Comparison of ENCODE assay signal across 1 cellular context in the genomic region with DNA sequence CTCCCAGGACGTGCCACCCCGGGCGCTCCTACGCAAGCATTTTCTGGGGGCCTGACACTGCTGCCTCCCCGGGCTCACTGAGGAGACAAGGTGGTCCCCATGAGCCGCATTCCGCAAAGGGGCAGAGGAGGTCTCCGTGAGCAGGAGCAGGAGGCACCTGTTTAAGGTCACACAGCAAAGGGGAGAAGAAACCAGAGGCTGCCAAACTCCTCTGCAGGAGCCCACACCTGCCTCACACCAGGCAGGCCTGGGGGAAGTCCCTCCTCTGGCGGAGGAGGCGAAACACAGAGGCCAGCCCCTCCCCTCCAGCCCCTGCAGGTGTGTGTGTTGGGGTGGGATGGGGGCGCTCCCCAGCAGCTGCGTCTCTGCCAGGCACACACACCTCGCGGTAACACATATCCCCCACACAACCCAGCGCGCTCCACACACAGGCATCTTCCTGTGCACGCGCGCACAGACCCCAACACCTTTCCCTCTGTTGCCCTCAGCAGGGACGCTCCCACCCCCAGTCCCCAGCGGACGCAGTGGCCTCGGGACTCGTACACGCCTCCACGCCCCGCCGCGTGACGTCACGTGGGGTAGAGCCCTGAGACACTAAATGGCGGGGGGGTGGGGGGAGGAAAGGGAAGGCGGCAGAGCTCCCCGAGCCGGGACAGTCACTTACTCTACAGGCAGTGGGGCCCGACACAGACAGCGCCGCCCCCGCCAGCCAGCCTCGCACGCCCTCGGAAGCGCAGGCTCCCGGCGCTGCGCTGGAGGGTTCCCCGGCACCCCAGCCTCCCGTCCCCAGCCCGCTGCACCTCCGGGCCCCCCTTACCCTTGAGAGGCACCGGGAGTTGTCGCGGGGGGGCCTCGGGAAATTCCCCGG.
A peak's percentile ranks its signal among the peaks of the same experiment; 100 is the strongest.
TF ChIP-seq lines count a peak whose summit lies in the region.

No MANE protein-coding gene starts in this region.

TF ChIP-seq in endothelial cell of umbilical vein, 7 proteins besides CTCF, POLR2A, EP300 and RAD21:
- TF ChIP-seq, protein P1, sequence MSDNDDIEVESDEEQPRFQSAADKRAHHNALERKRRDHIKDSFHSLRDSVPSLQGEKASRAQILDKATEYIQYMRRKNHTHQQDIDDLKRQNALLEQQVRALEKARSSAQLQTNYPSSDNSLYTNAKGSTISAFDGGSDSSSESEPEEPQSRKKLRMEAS (IDR thresholded peaks at IDR 0.05; ENCODE audit: insufficient read depth, insufficient read length) = no peak
- no peak for TF ChIP-seq POLR2AphosphoS5 (IDR thresholded peaks at IDR 0.05; ENCODE audit: insufficient read depth, low read depth, low read length)
- peak; percentile 92 for TF ChIP-seq EZH2 (IDR thresholded peaks at IDR 0.05; ENCODE audit: borderline replicate concordance, low read depth, low read length, severe bottlenecking)
